ENCODE assay signal across 17 cellular contexts in genomic region chr18:5982332-5982731, GRCh38.
DNase-seq lines count a peak whose midpoint lies in the region; ATAC-seq, FAIRE-seq and TF ChIP-seq lines count a peak whose summit lies in the region.
"Had no signal": no experiment of that assay in that cellular context is flagged by ENCODE, and none has a peak within 500 bp of the region (broad histone marks: within the 10 kb centered on the region; RNA-seq: fewer than 3 reads in every experiment).

No MANE protein-coding gene starts in this region.

- no peaks in the 10 kb centered on the region for H3K27me3 ChIP-seq in hepatocyte
- no peaks in the 10 kb centered on the region for H3K27me3 ChIP-seq in neural progenitor cell
- no peaks in the 10 kb centered on the region for H3K27me3 ChIP-seq in ascending aorta

- H3K79me2 ChIP-seq in hepatocyte, result no peaks in the 10 kb centered on the region
- H3K79me2 ChIP-seq in neural progenitor cell (ENCODE audit: low read depth), result no peaks in the 10 kb centered on the region

- no peak overlapping the region for H3K27ac Mint-ChIP-seq in neural progenitor cell
- H3K27ac Mint-ChIP-seq: CD4-positive, CD25-positive, alpha-beta regulatory T cell had no signal

- H3F3A ChIP-seq in neural progenitor cell (ENCODE audit: low read depth), result no peaks in the 10 kb centered on the region

- H3K36me3 Mint-ChIP-seq in neural progenitor cell, result no peaks in the 10 kb centered on the region
- H3K36me3 Mint-ChIP-seq: CD4-positive, CD25-positive, alpha-beta regulatory T cell had no signal

- H2AFZ ChIP-seq in hepatocyte (no peak overlapping the region), neural progenitor cell (replicated peaks) (no peak overlapping the region)

- H3K4me1 Mint-ChIP-seq in neural progenitor cell, result peaks cover 27% of the 10 kb centered on the region
- H3K4me1 Mint-ChIP-seq: CD4-positive, CD25-positive, alpha-beta regulatory T cell had no signal

- TF ChIP-seq CTCF in hepatocyte (IDR thresholded peaks at IDR 0.05; ENCODE audit: poor library complexity), result no peak
- no peak for TF ChIP-seq CTCF in neural progenitor cell (IDR thresholded peaks at IDR 0.05)
- no peak for TF ChIP-seq CTCF in ascending aorta (IDR thresholded peaks at IDR 0.05)

- no peak overlapping the region for H3K4me3 ChIP-seq in hepatocyte
- H3K4me3 ChIP-seq in neural progenitor cell, result no peak overlapping the region
- H3K4me3 ChIP-seq in ascending aorta, result no peak overlapping the region
- H3K4me3 ChIP-seq: A549, HAP-1 had no signal

- WGBS in hepatocyte (ENCODE audit: low lambda C conversion rate, missing lambda C conversion rate), result 86% methylated on average over 3 of the region's 3 CpGs

- DNase-seq in GM19239 (ENCODE audit: insufficient read length, low spot score) (no peak), hepatocyte (ENCODE audit: low spot score) (no peak), neural progenitor cell (ENCODE audit: low spot score) (no peak), ascending aorta (ENCODE audit: low spot score in 2 of 2) (no peak), germinal center (ENCODE audit: low spot score) (no peak)
- DNase-seq: activated naive CD4-positive, alpha-beta T cell; anterior cingulate cortex; CD4-positive, CD25-positive, alpha-beta regulatory T cell; DMS79; Kasumi-1; NCI-H446 had no signal

- H3K4me1 ChIP-seq in hepatocyte (ENCODE audit: insufficient read depth) (no peaks in the 10 kb centered on the region), neural progenitor cell (peaks cover 9% of the 10 kb centered on the region), ascending aorta (no peaks in the 10 kb centered on the region)
- H3K4me1 ChIP-seq: A549, HAP-1 had no signal

- no peaks in the 10 kb centered on the region for H3K9me2 ChIP-seq in hepatocyte (replicated peaks; ENCODE audit: insufficient read depth)

- H3K27ac ChIP-seq in hepatocyte (no peak overlapping the region), neural progenitor cell (no peak overlapping the region), ascending aorta (no peak overlapping the region)
- H3K27ac ChIP-seq: A549 had no signal

- intact Hi-C loops in ascending aorta (cut with DNase I), result no loop called here

- H3K9me3 ChIP-seq in hepatocyte (ENCODE audit: low read depth) (no peaks in the 10 kb centered on the region), neural progenitor cell (ENCODE audit: low read depth) (no peaks in the 10 kb centered on the region), ascending aorta (no peaks in the 10 kb centered on the region)
- H3K9me3 ChIP-seq: A549, HAP-1 had no signal

- H3K4me2 ChIP-seq in hepatocyte, result no peak overlapping the region
- no peak overlapping the region for H3K4me2 ChIP-seq in neural progenitor cell
- H3K4me2 ChIP-seq: A549 had no signal

- no peaks in the 10 kb centered on the region for H3K9me3 Mint-ChIP-seq in neural progenitor cell

- FAIRE-seq in GM19239 (lab: Jason Lieb, UNC), result peak; percentile 68
- FAIRE-seq: A549, urothelium cell line had no signal

- H4K20me1 ChIP-seq in hepatocyte (ENCODE audit: insufficient read depth, poor library complexity, severe bottlenecking) (no peaks in the 10 kb centered on the region), neural progenitor cell (ENCODE audit: low read depth) (no peaks in the 10 kb centered on the region)

- H3K27me3 Mint-ChIP-seq in neural progenitor cell (ENCODE audit: insufficient read depth, low read depth), result peaks cover 8% of the 10 kb centered on the region

- no peaks in the 10 kb centered on the region for H3K36me3 ChIP-seq in hepatocyte (replicated peaks; ENCODE audit: insufficient read depth, low read depth)
- no peaks in the 10 kb centered on the region for H3K36me3 ChIP-seq in neural progenitor cell
- no peaks in the 10 kb centered on the region for H3K36me3 ChIP-seq in ascending aorta
- H3K36me3 ChIP-seq: HAP-1 had no signal

- H3K4me3 Mint-ChIP-seq in neural progenitor cell, result no peak overlapping the region
- H3K4me3 Mint-ChIP-seq: CD4-positive, CD25-positive, alpha-beta regulatory T cell had no signal

- peak; percentile 67 for ATAC-seq in GM18498 (IDR thresholded peaks at IDR 0.05; ENCODE audit: unreplicated experiment)
- ATAC-seq in HG02759 (IDR thresholded peaks at IDR 0.05; ENCODE audit: unreplicated experiment), result peak; percentile 44
- peak; percentile 43 for ATAC-seq in HG03565 (IDR thresholded peaks at IDR 0.05; ENCODE audit: unreplicated experiment)
- ATAC-seq: A549 had no signal

- H3K9ac ChIP-seq in neural progenitor cell, result no peak overlapping the region
